ENCODE assay signal across 8 cellular contexts in genomic region chr3:57596495-57597239, GRCh38. TPM values are rescaled to one million over a fixed set of nuclear protein-coding genes. Genes with fewer than 3 reads are reported as not detected.
DNase-seq lines count a peak whose midpoint lies in the region; ATAC-seq, FAIRE-seq and TF ChIP-seq lines count a peak whose summit lies in the region.

No MANE protein-coding gene starts in this region.

- H3K9ac ChIP-seq in HepG2 (ENCODE audit: insufficient read depth, low read depth, low read length): peak overlapping the region; percentile 100

- H3K36me3 Mint-ChIP-seq in CD4-positive, alpha-beta memory T cell: peaks cover 2 to 43% of the 10 kb centered on the region in 2 donors
- peaks cover 24% of the 10 kb centered on the region for H3K36me3 Mint-ChIP-seq in activated CD4-positive, alpha-beta T cell treated with anti-CD3 and anti-CD28 coated beads, Interleukin-2, amount 10 ng/mL, durations not matched to agents 7 days and 5 days (ENCODE audit: low read depth)

- peak in 1 of 2 experiments; percentile 55; a peak in 2 of 4 replicates for TF ChIP-seq POLR2A in HepG2 (IDR thresholded peaks at IDR 0.05; ENCODE audit: insufficient read depth in 1 of 2, low read depth in 2 of 2, low read length in 2 of 2)

- H3K27me3 ChIP-seq in CD4-positive, alpha-beta memory T cell (ENCODE audit: insufficient read depth, low read length): no peaks in the 10 kb centered on the region
- no peaks in the 10 kb centered on the region; a peak in 2 of 5 replicates for H3K27me3 ChIP-seq in HepG2 (ENCODE audit: control insufficient read depth in 1 of 2, insufficient read depth in 2 of 2, low read length in 2 of 2)

- CTCF ChIA-PET in CD4-positive, alpha-beta memory T cell (lab: Charles Lee; ENCODE audit: partially characterized antibody): interaction anchor here (0.7 to 3.1 kb wide), 7 partner anchors 15 to 569 kb away, joined by 3 to 8 read pairs (median 3); partner anchors contain the start of genes PDE12 and SLMAP
- CTCF ChIA-PET in activated CD4-positive, alpha-beta T cell treated with anti-CD3 and anti-CD28 coated beads, Interleukin-2, amount 10 ng/mL, durations not matched to agents 7 days and 5 days (lab: Charles Lee): interaction anchor here (0.8 to 1.5 kb wide), 4 partner anchors 10 to 168 kb away, joined by 3 to 4 read pairs (median 3); no protein-coding TSS in a partner anchor
- CTCF ChIA-PET in HepG2 (lab: Yijun Ruan, JAX; ENCODE audit: low intra/inter-chr PET ratio, low total read pairs): no interaction called here

- H3K4me3 Mint-ChIP-seq in CD4-positive, alpha-beta memory T cell: peak overlapping the region; percentile 85 to 99 (median 99)
- H3K4me3 Mint-ChIP-seq in activated CD4-positive, alpha-beta T cell treated with anti-CD3 and anti-CD28 coated beads, Interleukin-2, amount 10 ng/mL, durations not matched to agents 7 days and 5 days: peak overlapping the region; percentile 88

- peak overlapping the region; percentile 85 for H3K4me2 ChIP-seq in HepG2 (ENCODE audit: low read depth, low read length)

- H3K4me1 Mint-ChIP-seq in CD4-positive, alpha-beta memory T cell: peaks cover 34 to 79% (median 49%) of the 10 kb centered on the region in 4 donors
- H3K4me1 Mint-ChIP-seq in activated CD4-positive, alpha-beta T cell treated with anti-CD3 and anti-CD28 coated beads, Interleukin-2, amount 10 ng/mL, durations not matched to agents 7 days and 5 days: peaks cover 37% of the 10 kb centered on the region

- no peak for TF ChIP-seq EP300 in HepG2 (IDR thresholded peaks at IDR 0.05; ENCODE audit: low read depth in 2 of 2, low read length in 2 of 2)
- 0 out of 2 replicates have a peak, but pooled peaks have one; percentile 18 for TF ChIP-seq EP300 in HepG2 (CRISPR knock-in tag; IDR thresholded peaks at IDR 0.05; ENCODE audit: borderline replicate concordance)

- peak; percentile 4 for ATAC-seq in GM21723 (IDR thresholded peaks at IDR 0.05; ENCODE audit: unreplicated experiment)
- ATAC-seq in HepG2: peak; percentile 71

- H3K9me3 ChIP-seq in CD4-positive, alpha-beta memory T cell (ENCODE audit: control insufficient read depth in 1 of 2, low read length in 2 of 2): no peaks in the 10 kb centered on the region
- no peaks in the 10 kb centered on the region for H3K9me3 ChIP-seq in HepG2 (ENCODE audit: low read length)

- intact Hi-C loops in CD4-positive, alpha-beta memory T cell (cut with micrococcal nuclease): loop anchor here (1.0 to 2.0 kb wide), 6 partner anchors 16 to 913 kb away; partner anchors contain the start of genes APPL1, PDE12, SLMAP and TASOR
- intact Hi-C loops in HepG2 (cut with micrococcal nuclease; ENCODE audit: unreplicated experiment): loop anchor here (1.0 to 10.0 kb wide), 4 partner anchors 39 to 228 kb away; partner anchors contain the start of genes PDE12 and SLMAP

- no peaks in the 10 kb centered on the region for H3K36me3 ChIP-seq in CD4-positive, alpha-beta memory T cell (ENCODE audit: insufficient read depth, low read length)
- H3K36me3 ChIP-seq in HepG2 (replicated peaks in 1 of 2; ENCODE audit: control insufficient read depth in 1 of 2, insufficient read depth in 2 of 2, low read length in 2 of 2): peaks cover under 1 to 9% of the 10 kb centered on the region in 2 experiments; a peak in 3 of 5 replicates

- no peaks in the 10 kb centered on the region for H3K27me3 Mint-ChIP-seq in CD4-positive, alpha-beta memory T cell
- no peaks in the 10 kb centered on the region for H3K27me3 Mint-ChIP-seq in activated CD4-positive, alpha-beta T cell treated with anti-CD3 and anti-CD28 coated beads, Interleukin-2, amount 10 ng/mL, durations not matched to agents 7 days and 5 days

- H3K9me3 Mint-ChIP-seq in CD4-positive, alpha-beta memory T cell: peaks cover 0 to 4% (median 0%) of the 10 kb centered on the region in 8 donors
- H3K9me3 Mint-ChIP-seq in activated CD4-positive, alpha-beta T cell treated with anti-CD3 and anti-CD28 coated beads, Interleukin-2, amount 10 ng/mL, durations not matched to agents 7 days and 5 days: no peaks in the 10 kb centered on the region

- POLR2A ChIA-PET in CD4-positive, alpha-beta memory T cell (lab: Charles Lee; ENCODE audit: partially characterized antibody): interaction anchor here (0.5 to 8.4 kb wide), 25 partner anchors 10 to 914 kb away, joined by 3 to 169 read pairs (median 4); partner anchors contain the start of genes APPL1, DENND6A, HTD2 and PDE12
- POLR2A ChIA-PET in activated CD4-positive, alpha-beta T cell treated with anti-CD3 and anti-CD28 coated beads, Interleukin-2, amount 10 ng/mL, durations not matched to agents 7 days and 5 days (lab: Charles Lee): interaction anchor here (0.6 to 0.7 kb wide), 3 partner anchors 41 to 766 kb away, joined by 3 to 7 read pairs (median 3); partner anchors contain the start of gene PDE12
- POLR2A ChIA-PET in HepG2 (lab: Yijun Ruan, JAX): interaction anchor here (0.8 to 4.0 kb wide), 23 partner anchors 8 to 607 kb away, joined by 3 to 36 read pairs (median 5); partner anchors contain the start of genes APPL1, DENND6A, PDE12 and SLMAP

- FAIRE-seq in HepG2 (lab: Jason Lieb, UNC): no peak

- peaks cover 50% of the 10 kb centered on the region for H4K20me1 ChIP-seq in HepG2 (ENCODE audit: insufficient read depth, low read length)

- BruUV-seq in HepG2 (replicated peaks; lab: Mats Ljungman, UMichigan): TSS peak; percentile 66

- TF ChIP-seq RAD21 in HepG2 (CRISPR knock-in tag; IDR thresholded peaks at IDR 0.05): no peak

- H2AFZ ChIP-seq in HepG2 (ENCODE audit: low read length): no peak overlapping the region

- DNase-seq in CD4-positive, alpha-beta memory T cell: peak; percentile 51 to 82 (median 54)
- DNase-seq in NCI-H146 (lab: John Stamatoyannopoulos, UW): peak; percentile 47
- peak; percentile 70 for DNase-seq in activated CD4-positive, alpha-beta T cell treated with anti-CD3 and anti-CD28 coated beads, Interleukin-2, amount 10 ng/mL, durations not matched to agents 7 days and 5 days
- peak; percentile 87 for DNase-seq in dermis blood vessel endothelial cell
- peak; percentile 75 for DNase-seq in HepG2 (ENCODE audit: low spot score)
- peak; percentile 24 for DNase-seq in stimulated activated CD4-positive, alpha-beta T cell treated with anti-CD3 and anti-CD28 coated beads, Interleukin-2, amount 100 ng/mL, for 4 hours (ENCODE audit: low read depth)
- DNase-seq in NCI-H774 (lab: John Stamatoyannopoulos, UW): no peak

- H3K4me3 ChIP-seq in CD4-positive, alpha-beta memory T cell (ENCODE audit: low read length in 2 of 2): peak overlapping the region; percentile 65 to 95
- H3K4me3 ChIP-seq in HepG2 (replicated peaks in 1 of 3; ENCODE audit: insufficient read depth in 1 of 3, low read depth in 2 of 3, low read length in 3 of 3): peak overlapping the region; percentile 79 to 96 (median 94)

- TF ChIP-seq CTCF in HepG2 (CRISPR knock-in tag; IDR thresholded peaks at IDR 0.05): no peak

- WGBS in HepG2 (ENCODE audit: low lambda C conversion rate): under 1% methylated on average over 25 of the region's 35 CpGs

- peak overlapping the region; percentile 100 for H3K27ac ChIP-seq in CD4-positive, alpha-beta memory T cell (ENCODE audit: low read depth, low read length)
- peak overlapping the region; percentile 99 for H3K27ac ChIP-seq in HepG2 (ENCODE audit: extremely low read length, insufficient read depth, low read length)

- in situ Hi-C loops in HepG2 (cut with HindIII; ENCODE audit: extremely low pct_ligation_motif_present, low pct_unique_long_range_greater_than_20kb): no loop called here

- H3K27ac Mint-ChIP-seq in CD4-positive, alpha-beta memory T cell: peak overlapping the region; percentile 99 to 100 (median 100)
- peak overlapping the region; percentile 98 for H3K27ac Mint-ChIP-seq in activated CD4-positive, alpha-beta T cell treated with anti-CD3 and anti-CD28 coated beads, Interleukin-2, amount 10 ng/mL, durations not matched to agents 7 days and 5 days

- peaks cover 66% of the 10 kb centered on the region for H3K4me1 ChIP-seq in CD4-positive, alpha-beta memory T cell (ENCODE audit: insufficient read depth, low read length)
- H3K4me1 ChIP-seq in HepG2 (ENCODE audit: insufficient read depth, low read length): peaks cover 46% of the 10 kb centered on the region

- H3K79me2 ChIP-seq in HepG2 (ENCODE audit: insufficient read depth, low read length): peaks cover 72% of the 10 kb centered on the region

RNA-seq across cellular contexts. Expression of gene ARF4, which starts 0.5 kb away (rescaled TPM):
- total RNA-seq in CD4-positive, alpha-beta memory T cell: 10 to 100 TPM; 55.8 to 58.5 TPM
- polyA plus RNA-seq in CD4-positive, alpha-beta memory T cell: 100 to 1,000 TPM; 125 to 197 TPM
- 10 to 100 TPM; 42.3 to 50.3 TPM for total RNA-seq in activated CD4-positive, alpha-beta T cell treated with anti-CD3 and anti-CD28 coated beads, Interleukin-2, amount 10 ng/mL, durations not matched to agents 7 days and 5 days
- total RNA-seq in dermis blood vessel endothelial cell (122 and 169 TPM in 2 replicates), HepG2 (2016; rRNA removed; fragmentation: Illumina TruSeq; extraction: Trizol) (184 and 247 TPM in 2 replicates)
- total RNA-seq in HepG2 (2016; cell fraction: cytosol; rRNA removed; fragmentation: Illumina TruSeq; extraction: Trizol; ENCODE audit: low read depth): 21.0 and 22.5 TPM in 2 replicates
- 181 and 262 TPM in 2 replicates for total RNA-seq in HepG2 (2016; cell fraction: insoluble cytoplasmic fraction; rRNA removed; fragmentation: Illumina TruSeq; extraction: Trizol)
- total RNA-seq in HepG2 (2016; cell fraction: membrane; rRNA removed; fragmentation: Illumina TruSeq; extraction: Trizol): 59.6 and 61.1 TPM in 2 replicates
- total RNA-seq in HepG2 (2016; cell fraction: nucleus; rRNA removed; fragmentation: Illumina TruSeq; extraction: Trizol): 130 and 149 TPM in 2 replicates
- polyA plus RNA-seq in HepG2 (2011; rRNA removed): 195 and 250 TPM in 2 replicates
- 148 and 191 TPM in 2 replicates for polyA plus RNA-seq in HepG2 (2011; cell fraction: cytosol; rRNA removed)
- 76.8 and 76.9 TPM in 2 replicates for polyA plus RNA-seq in HepG2 (2011; cell fraction: nucleus; rRNA removed)
- polyA plus RNA-seq in HepG2 (2012): 183 and 200 TPM in 2 replicates
- 26.5 and 28.6 TPM in 2 replicates for polyA plus RNA-seq in HepG2 (2016; cell fraction: cytosol; fragmentation: Illumina TruSeq; extraction: Trizol; ENCODE audit: low read depth)
- polyA plus RNA-seq in HepG2 (2016; cell fraction: insoluble cytoplasmic fraction; fragmentation: Illumina TruSeq; extraction: Trizol; ENCODE audit: low read depth): 437 and 475 TPM in 2 replicates
- polyA plus RNA-seq in HepG2 (2016; cell fraction: membrane; fragmentation: Illumina TruSeq; extraction: Trizol; ENCODE audit: low read depth): 70.5 and 72.4 TPM in 2 replicates
- 252 and 254 TPM in 2 replicates for polyA plus RNA-seq in HepG2 (2016; cell fraction: nucleus; fragmentation: Illumina TruSeq; extraction: Trizol; ENCODE audit: insufficient read depth, low read depth)
- polyA minus RNA-seq in HepG2 (2011; rRNA and poly(A)+ RNA removed; ENCODE audit: low replicate concordance): 505 and 607 TPM in 2 replicates
- polyA minus RNA-seq in HepG2 (2011; cell fraction: cytosol; rRNA and poly(A)+ RNA removed): 104 and 128 TPM in 2 replicates
- polyA minus RNA-seq in HepG2 (2011; cell fraction: nucleus; rRNA and poly(A)+ RNA removed): 192 and 250 TPM in 2 replicates

RNA-seq across cellular contexts. Expression of gene PDE12, which starts 40.6 kb away (rescaled TPM):
- 10 to 100 TPM; 23.8 to 24.9 TPM for total RNA-seq in CD4-positive, alpha-beta memory T cell
- 10 to 100 TPM; 12.9 to 19.8 TPM for polyA plus RNA-seq in CD4-positive, alpha-beta memory T cell
- total RNA-seq in activated CD4-positive, alpha-beta T cell treated with anti-CD3 and anti-CD28 coated beads, Interleukin-2, amount 10 ng/mL, durations not matched to agents 7 days and 5 days: 10 to 100 TPM; 24.5 to 26.8 TPM
- total RNA-seq in dermis blood vessel endothelial cell: 18.4 and 24.9 TPM in 2 replicates
- 17.8 and 20.6 TPM in 2 replicates for total RNA-seq in HepG2 (2016; rRNA removed; fragmentation: Illumina TruSeq; extraction: Trizol)
- 0.91 and 0.97 TPM in 2 replicates for total RNA-seq in HepG2 (2016; cell fraction: cytosol; rRNA removed; fragmentation: Illumina TruSeq; extraction: Trizol; ENCODE audit: low read depth)
- 17.9 and 18.3 TPM in 2 replicates for total RNA-seq in HepG2 (2016; cell fraction: insoluble cytoplasmic fraction; rRNA removed; fragmentation: Illumina TruSeq; extraction: Trizol)
- 4.3 and 5.0 TPM in 2 replicates for total RNA-seq in HepG2 (2016; cell fraction: membrane; rRNA removed; fragmentation: Illumina TruSeq; extraction: Trizol)
- total RNA-seq in HepG2 (2016; cell fraction: nucleus; rRNA removed; fragmentation: Illumina TruSeq; extraction: Trizol): 11.8 and 13.0 TPM in 2 replicates
- 8.8 and 9.0 TPM in 2 replicates for polyA plus RNA-seq in HepG2 (2011; rRNA removed)
- polyA plus RNA-seq in HepG2 (2011; cell fraction: cytosol; rRNA removed): 7.3 and 8.3 TPM in 2 replicates
- 6.4 and 6.7 TPM in 2 replicates for polyA plus RNA-seq in HepG2 (2011; cell fraction: nucleus; rRNA removed)
- polyA plus RNA-seq in HepG2 (2012): 5.6 and 6.2 TPM in 2 replicates
- 0.32 and 0.44 TPM in 2 replicates for polyA plus RNA-seq in HepG2 (2016; cell fraction: cytosol; fragmentation: Illumina TruSeq; extraction: Trizol; ENCODE audit: low read depth)
- polyA plus RNA-seq in HepG2 (2016; cell fraction: insoluble cytoplasmic fraction; fragmentation: Illumina TruSeq; extraction: Trizol; ENCODE audit: low read depth): 18.3 and 18.8 TPM in 2 replicates
- polyA plus RNA-seq in HepG2 (2016; cell fraction: membrane; fragmentation: Illumina TruSeq; extraction: Trizol; ENCODE audit: low read depth): 1.3 and 1.7 TPM in 2 replicates
- 11.3 and 12.4 TPM in 2 replicates for polyA plus RNA-seq in HepG2 (2016; cell fraction: nucleus; fragmentation: Illumina TruSeq; extraction: Trizol; ENCODE audit: insufficient read depth, low read depth)
- polyA minus RNA-seq in HepG2 (2011; rRNA and poly(A)+ RNA removed; ENCODE audit: low replicate concordance): 45.3 and 71.3 TPM in 2 replicates
- 16.4 and 19.3 TPM in 2 replicates for polyA minus RNA-seq in HepG2 (2011; cell fraction: cytosol; rRNA and poly(A)+ RNA removed)
- polyA minus RNA-seq in HepG2 (2011; cell fraction: nucleus; rRNA and poly(A)+ RNA removed): 17.0 and 17.3 TPM in 2 replicates

RNA-seq across cellular contexts. Expression of gene DNAH12, which starts 52.5 kb away (rescaled TPM):
- total RNA-seq in CD4-positive, alpha-beta memory T cell: under 1 TPM; 0.09 to 0.11 TPM
- not detected for polyA plus RNA-seq in CD4-positive, alpha-beta memory T cell
- total RNA-seq in activated CD4-positive, alpha-beta T cell treated with anti-CD3 and anti-CD28 coated beads, Interleukin-2, amount 10 ng/mL, durations not matched to agents 7 days and 5 days: under 1 TPM; 0.06 to 0.10 TPM
- under 0.01 and 0.17 TPM in 2 replicates for total RNA-seq in dermis blood vessel endothelial cell
- 0.04 and 0.11 TPM in 2 replicates for total RNA-seq in HepG2 (2016; rRNA removed; fragmentation: Illumina TruSeq; extraction: Trizol)
- total RNA-seq in HepG2 (2016; cell fraction: cytosol; rRNA removed; fragmentation: Illumina TruSeq; extraction: Trizol; ENCODE audit: low read depth): under 0.01 and 0.10 TPM in 2 replicates
- 0.03 and 0.11 TPM in 2 replicates for total RNA-seq in HepG2 (2016; cell fraction: insoluble cytoplasmic fraction; rRNA removed; fragmentation: Illumina TruSeq; extraction: Trizol)
- total RNA-seq in HepG2 (2016; cell fraction: membrane; rRNA removed; fragmentation: Illumina TruSeq; extraction: Trizol): 0.03 and 0.12 TPM in 2 replicates
- 0.09 and 0.37 TPM in 2 replicates for total RNA-seq in HepG2 (2016; cell fraction: nucleus; rRNA removed; fragmentation: Illumina TruSeq; extraction: Trizol)
- polyA plus RNA-seq in HepG2 (2011; rRNA removed): 0.08 and 0.11 TPM in 2 replicates
- under 0.01 and 0.01 TPM in 2 replicates for polyA plus RNA-seq in HepG2 (2011; cell fraction: cytosol; rRNA removed)
- 0.18 and 0.21 TPM in 2 replicates for polyA plus RNA-seq in HepG2 (2011; cell fraction: nucleus; rRNA removed)
- polyA plus RNA-seq in HepG2 (2012): 0.03 TPM in 1 of 2 replicates, not detected in the other
- not detected in 2 replicates for polyA plus RNA-seq in HepG2 (2016; cell fraction: cytosol; fragmentation: Illumina TruSeq; extraction: Trizol; ENCODE audit: low read depth)
- polyA plus RNA-seq in HepG2 (2016; cell fraction: insoluble cytoplasmic fraction; fragmentation: Illumina TruSeq; extraction: Trizol; ENCODE audit: low read depth): 0.05 and 0.10 TPM in 2 replicates
- polyA plus RNA-seq in HepG2 (2016; cell fraction: membrane; fragmentation: Illumina TruSeq; extraction: Trizol; ENCODE audit: low read depth): not detected in 2 replicates
- polyA plus RNA-seq in HepG2 (2016; cell fraction: nucleus; fragmentation: Illumina TruSeq; extraction: Trizol; ENCODE audit: insufficient read depth, low read depth): 0.11 and 0.24 TPM in 2 replicates
- polyA minus RNA-seq in HepG2 (2011; rRNA and poly(A)+ RNA removed; ENCODE audit: low replicate concordance): 0.02 TPM in 1 of 2 replicates, not detected in the other
- polyA minus RNA-seq in HepG2 (2011; cell fraction: cytosol; rRNA and poly(A)+ RNA removed): under 0.01 TPM in 1 of 2 replicates, not detected in the other
- 0.25 and 0.39 TPM in 2 replicates for polyA minus RNA-seq in HepG2 (2011; cell fraction: nucleus; rRNA and poly(A)+ RNA removed)
